In genomic region chr10:89793649-89794254, GRCh38 we compare ENCODE assay signal across 9 cellular contexts.
DNase-seq lines count a peak whose midpoint lies in the region; ATAC-seq, FAIRE-seq and TF ChIP-seq lines count a peak whose summit lies in the region.
"Had no signal": no experiment of that assay in that cellular context is flagged by ENCODE, and none has a peak within 500 bp of the region (broad histone marks: within the 10 kb centered on the region; RNA-seq: fewer than 3 reads in every experiment).

No MANE protein-coding gene starts in this region.

- no peak overlapping the region for H3K27ac ChIP-seq in 22Rv1
- H3K27ac ChIP-seq in mesenchymal stem cell (ENCODE audit: low read length, poor library complexity, severe bottlenecking) = no peak overlapping the region
- H3K27ac ChIP-seq: neutrophil had no signal

- no peak overlapping the region for H2AFZ ChIP-seq in mesenchymal stem cell (ENCODE audit: low read depth, low read length)

- H3K14ac ChIP-seq in mesenchymal stem cell (ENCODE audit: low read length in 2 of 2) = no peak overlapping the region

- H3K4me1 Mint-ChIP-seq in HFFc6 (ENCODE audit: low read depth) = peaks cover 12% of the 10 kb centered on the region
- peaks cover 6% of the 10 kb centered on the region for H3K4me1 Mint-ChIP-seq in T-helper 17 cell

- DNase-seq in HFFc6 = peak; percentile 60
- DNase-seq in NCI-H2029 treated with DMSO at 0.1 percent for 48 hours (lab: John Stamatoyannopoulos, UW) = peak; percentile 11
- DNase-seq in T-helper 17 cell = peak in 1 of 3 donors; percentile 11
- peak; percentile 77 for DNase-seq in mesenchymal stem cell
- no peak for DNase-seq in NCI-H187 treated with DMSO at 0.1 percent for 48 hours (lab: John Stamatoyannopoulos, UW)

- peak; percentile 80 for FAIRE-seq in G401.6 (lab: Jason Lieb, UNC)
- FAIRE-seq in endometrium (lab: Jason Lieb, UNC) = peak; percentile 72

- no peak overlapping the region for H4K8ac ChIP-seq in mesenchymal stem cell (ENCODE audit: low read length)

- H3K27me3 ChIP-seq in mesenchymal stem cell (ENCODE audit: control insufficient read depth in 1 of 2, insufficient read depth in 1 of 2, low read length in 2 of 2) = no peaks in the 10 kb centered on the region

- H3K36me3 Mint-ChIP-seq in HFFc6 (ENCODE audit: low read depth) (no peaks in the 10 kb centered on the region), T-helper 17 cell (ENCODE audit: low read depth) (no peaks in the 10 kb centered on the region)

- 0% methylated on average over 2 of the region's 3 CpGs for WGBS in mesenchymal stem cell

- no peaks in the 10 kb centered on the region for H3K79me1 ChIP-seq in mesenchymal stem cell (replicated peaks; ENCODE audit: low read length, poor library complexity, severe bottlenecking)

- H3K4me3 ChIP-seq in mesenchymal stem cell (ENCODE audit: insufficient read depth in 1 of 2, low read depth in 1 of 2, low read length in 2 of 2) = no peak overlapping the region

- no peak overlapping the region for H3K27ac Mint-ChIP-seq in HFFc6
- H3K27ac Mint-ChIP-seq in T-helper 17 cell = no peak overlapping the region

- H3K9ac ChIP-seq in mesenchymal stem cell (ENCODE audit: low read length) = no peak overlapping the region

- no peaks in the 10 kb centered on the region for H3K9me3 Mint-ChIP-seq in HFFc6

- no peak overlapping the region for H2BK15ac ChIP-seq in mesenchymal stem cell (ENCODE audit: low read depth, poor library complexity, severe bottlenecking)

- no peak overlapping the region for H2BK5ac ChIP-seq in mesenchymal stem cell (ENCODE audit: low read depth, low read length, poor library complexity, severe bottlenecking)

- no peak overlapping the region for H3K4ac ChIP-seq in mesenchymal stem cell (ENCODE audit: low read depth in 1 of 2, low read length in 2 of 2)

- H3K4me1 ChIP-seq in mesenchymal stem cell (ENCODE audit: control insufficient read depth, insufficient read depth, low read depth, low read length) = no peaks in the 10 kb centered on the region

- no peak overlapping the region for H2AK5ac ChIP-seq in mesenchymal stem cell (ENCODE audit: low read length, severe bottlenecking)

- no peak overlapping the region for H2BK12ac ChIP-seq in mesenchymal stem cell (ENCODE audit: low read length in 2 of 2)

- no peak overlapping the region for H4K91ac ChIP-seq in mesenchymal stem cell (ENCODE audit: low read length)

- TF ChIP-seq CTCF in 22Rv1 (IDR thresholded peaks at IDR 0.05) (peak; percentile 80), HFFc6 (IDR thresholded peaks at IDR 0.05) (peak; percentile 92)

- no peaks in the 10 kb centered on the region for H3K36me3 ChIP-seq in mesenchymal stem cell (ENCODE audit: control insufficient read depth in 1 of 2, insufficient read depth in 2 of 2, low read depth in 1 of 2, low read length in 2 of 2)
- H3K36me3 ChIP-seq: neutrophil had no signal

- H3K4me3 Mint-ChIP-seq in HFFc6 (no peak overlapping the region), T-helper 17 cell (no peak overlapping the region)

- no peak overlapping the region for H3K4me2 ChIP-seq in mesenchymal stem cell (ENCODE audit: low read length, poor library complexity, severe bottlenecking)

- peak; percentile 75 for ATAC-seq in T-helper 17 cell

- H3K9me3 ChIP-seq in T-helper 17 cell (ENCODE audit: control insufficient read depth, low read length, poor library complexity, severe bottlenecking) (no peaks in the 10 kb centered on the region), mesenchymal stem cell (ENCODE audit: control insufficient read depth, low read length) (no peaks in the 10 kb centered on the region)
- H3K9me3 ChIP-seq: neutrophil had no signal

- no peak overlapping the region for H2BK120ac ChIP-seq in mesenchymal stem cell (ENCODE audit: low read depth, low read length)

- H3K27me3 Mint-ChIP-seq in HFFc6 (ENCODE audit: insufficient read depth) (peaks cover 3% of the 10 kb centered on the region), T-helper 17 cell (peaks cover 35% of the 10 kb centered on the region)

- H3K23ac ChIP-seq in mesenchymal stem cell (ENCODE audit: low read length in 2 of 2) = no peak overlapping the region

- no peak overlapping the region for H3K18ac ChIP-seq in mesenchymal stem cell (ENCODE audit: low read depth in 1 of 2, low read length in 2 of 2)
